In the genomic region with DNA sequence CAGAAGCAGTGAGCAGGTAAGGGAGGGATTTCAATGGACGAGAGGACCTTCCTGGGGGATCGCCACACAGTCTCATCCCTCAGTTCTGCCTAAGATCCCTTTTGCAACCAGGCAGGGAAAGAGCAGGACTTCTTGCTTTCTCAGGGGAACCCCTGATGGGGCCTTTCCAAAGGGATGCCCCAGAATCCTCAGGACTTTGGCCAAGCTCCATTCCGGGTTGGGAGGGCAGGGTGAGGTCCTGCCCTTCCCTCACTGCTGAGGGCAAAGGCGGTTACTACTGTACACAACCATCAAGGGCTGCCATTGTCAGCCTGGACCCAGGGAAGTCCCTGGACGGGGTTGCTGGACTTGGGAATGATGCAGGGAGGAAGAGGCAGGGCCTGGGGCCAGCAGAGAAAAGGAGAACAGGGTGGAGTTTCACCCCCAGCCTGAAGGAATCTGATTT, we compare ENCODE assay signal across 14 cellular contexts. TPM values are rescaled to one million over a fixed set of nuclear protein-coding genes. Genes with fewer than 3 reads are reported as not detected.
DNase-seq lines count a peak whose midpoint lies in the region; ATAC-seq and TF ChIP-seq lines count a peak whose summit lies in the region.
"Had no signal": no experiment of that assay in that cellular context is flagged by ENCODE, and none has a peak within 500 bp of the region (broad histone marks: within the 10 kb centered on the region; RNA-seq: fewer than 3 reads in every experiment).

No MANE protein-coding gene starts in this region.

- peaks cover 0 to 81% (median 23%) of the 10 kb centered on the region in 3 donors for H3K36me3 Mint-ChIP-seq in naive thymus-derived CD8-positive, alpha-beta T cell

- H3K4me1 Mint-ChIP-seq in naive thymus-derived CD8-positive, alpha-beta T cell, result peaks cover 31 to 72% (median 66%) of the 10 kb centered on the region in 4 donors

- peak overlapping the region in 8 of 10 donors; percentile 40 to 97 (median 71) for H3K27ac Mint-ChIP-seq in naive thymus-derived CD8-positive, alpha-beta T cell

- no peak overlapping the region for H3K27ac ChIP-seq in ACC112 (ENCODE audit: low read depth, low read length)
- H3K27ac ChIP-seq in esophagus squamous epithelium, result peak overlapping the region in 3 of 4 donors; percentile 22 to 61 (median 48)
- H3K27ac ChIP-seq: neutrophil, VCaP had no signal

- H2AFZ ChIP-seq in ACC112 (ENCODE audit: low read length, unreplicated experiment), result peak overlapping the region; percentile 85

- TF ChIP-seq POLR2A in esophagus squamous epithelium (IDR thresholded peaks at IDR 0.05), result no peak

- no peaks in the 10 kb centered on the region for H3K9me3 ChIP-seq in esophagus squamous epithelium
- H3K9me3 ChIP-seq: neutrophil had no signal

- 54% methylated on average over 4 of the region's 5 CpGs; no CpG with 5 or more reads in 1 of the 2 donors for WGBS in esophagus squamous epithelium, 2 donors

- H3K27me3 Mint-ChIP-seq in naive thymus-derived CD8-positive, alpha-beta T cell, result no peaks in the 10 kb centered on the region

- peak; percentile 28 for DNase-seq in H7
- DNase-seq in esophagus squamous epithelium (lab: John Stamatoyannopoulos, UW), result no peak
- peak in 1 of 10 donors; percentile 4 for DNase-seq in naive thymus-derived CD8-positive, alpha-beta T cell
- DNase-seq in GM19238 (ENCODE audit: insufficient read length, low spot score), result no peak
- no peak for DNase-seq in COR-L47 (lab: John Stamatoyannopoulos, UW)
- no peak for DNase-seq in T-helper 9 cell
- DNase-seq in SW 1271 (lab: John Stamatoyannopoulos, UW), result no peak
- DNase-seq: cerebellar nuclear complex, GDM1, KG1, NCI-H187 treated with DMSO at 0.1 percent for 48 hours had no signal

- no peak for TF ChIP-seq CTCF in esophagus squamous epithelium (IDR thresholded peaks at IDR 0.05)

- POLR2A ChIA-PET in naive thymus-derived CD8-positive, alpha-beta T cell (lab: Charles Lee), result interaction anchor here (1.6 to 3.4 kb wide), 2 partner anchors 9 to 12 kb away, joined by 7 to 13 read pairs; a partner anchor contains a TSS

- no peaks in the 10 kb centered on the region for H3K79me2 ChIP-seq in ACC112 (ENCODE audit: control insufficient read depth, insufficient read depth, low read length, unreplicated experiment)

- H3K9me3 Mint-ChIP-seq in naive thymus-derived CD8-positive, alpha-beta T cell, result no peaks in the 10 kb centered on the region

- no peak for ATAC-seq in naive thymus-derived CD8-positive, alpha-beta T cell

- no peak overlapping the region for H3K4me3 Mint-ChIP-seq in naive thymus-derived CD8-positive, alpha-beta T cell

- H3K4me3 ChIP-seq in ACC112 (ENCODE audit: low read depth, low read length) (no peak overlapping the region), H7 (ENCODE audit: insufficient read depth, low read depth, low read length) (no peak overlapping the region), esophagus squamous epithelium (no peak overlapping the region)

- H3K36me3 ChIP-seq in ACC112 (ENCODE audit: insufficient read depth, low read length) (no peaks in the 10 kb centered on the region), H7 (replicated peaks; ENCODE audit: control insufficient read depth, insufficient read depth, low read length) (no peaks in the 10 kb centered on the region), esophagus squamous epithelium (no peaks in the 10 kb centered on the region)
- H3K36me3 ChIP-seq: neutrophil had no signal

- intact Hi-C loops in esophagus squamous epithelium (cut with DNase I), result no loop called here

- no peaks in the 10 kb centered on the region for H3K27me3 ChIP-seq in ACC112 (ENCODE audit: insufficient read depth, low read length)
- no peaks in the 10 kb centered on the region for H3K27me3 ChIP-seq in H7 (ENCODE audit: control insufficient read depth, insufficient read depth, low read length)
- H3K27me3 ChIP-seq in esophagus squamous epithelium, result no peaks in the 10 kb centered on the region
- H3K27me3 ChIP-seq: neutrophil had no signal

- H3K4me1 ChIP-seq in ACC112 (ENCODE audit: control insufficient read depth, insufficient read depth, low read length, unreplicated experiment), result peaks cover 49% of the 10 kb centered on the region
- peaks cover 0 to 50% (median 23%) of the 10 kb centered on the region in 3 donors for H3K4me1 ChIP-seq in esophagus squamous epithelium

RNA-seq across cellular contexts. Expression of a gene that starts 9.7 kb away (rescaled TPM):
- total RNA-seq in H7 (2014; rRNA removed; shearing (Covaris generic)), result 0.52 and 0.63 TPM in 2 replicates
- under 1 TPM in 1 of 4 donors, not detected in 3; 0.09 TPM for total RNA-seq in esophagus squamous epithelium
- total RNA-seq in naive thymus-derived CD8-positive, alpha-beta T cell, result under 1 TPM in 1 of 2 experiments, not detected in 1; 0.30 TPM
- 1 to 10 TPM; 3.4 to 4.6 (median 3.7) TPM for polyA plus RNA-seq in naive thymus-derived CD8-positive, alpha-beta T cell

RNA-seq across cellular contexts. Expression of a gene that starts 12.6 kb away (rescaled TPM):
- total RNA-seq in H7 (2014; rRNA removed; shearing (Covaris generic)), result 0.11 and 0.59 TPM in 2 replicates
- total RNA-seq in esophagus squamous epithelium, result 10 to 100 TPM in 2 of 4 donors, 1 to 10 TPM in 1, not detected in 1; 2.8 to 28.8 (median 11.8) TPM
- total RNA-seq in naive thymus-derived CD8-positive, alpha-beta T cell, result 10 to 100 TPM; 89.2 to 89.3 TPM
- polyA plus RNA-seq in naive thymus-derived CD8-positive, alpha-beta T cell, result 100 to 1,000 TPM; 218 to 306 (median 289) TPM

RNA-seq across cellular contexts. Expression of a gene that starts 35.1 kb away (rescaled TPM):
- total RNA-seq in H7 (2014; rRNA removed; shearing (Covaris generic)), result 4.8 and 6.8 TPM in 2 replicates
- total RNA-seq in esophagus squamous epithelium, result under 1 TPM in 2 of 4 donors, not detected in 2; under 0.01 to 0.12 TPM
- under 1 TPM; 0.05 to 0.22 TPM for total RNA-seq in naive thymus-derived CD8-positive, alpha-beta T cell
- polyA plus RNA-seq in naive thymus-derived CD8-positive, alpha-beta T cell, result not detected
